ENCODE assay signal across 8 cellular contexts in genomic region chr2:54558188-54558975, GRCh38.
DNase-seq lines count a peak whose midpoint lies in the region; ATAC-seq, FAIRE-seq and TF ChIP-seq lines count a peak whose summit lies in the region.

No MANE protein-coding gene starts in this region.

- H3K27me3 ChIP-seq in GM12878 (replicated peaks in 1 of 2; ENCODE audit: control insufficient read depth in 2 of 2, insufficient read depth in 2 of 2, low read length in 1 of 2) = no peaks in the 10 kb centered on the region
- no peaks in the 10 kb centered on the region for H3K27me3 ChIP-seq in iPS-20b (ENCODE audit: insufficient read depth, low read length)
- no peaks in the 10 kb centered on the region for H3K27me3 ChIP-seq in spleen (replicated peaks in 1 of 7)

- peak overlapping the region; percentile 80 for H2AFZ ChIP-seq in GM12878 (ENCODE audit: control insufficient read depth, low read depth, low read length)

- no peak for TF ChIP-seq CTCF in HFF-Myc (IDR thresholded peaks at IDR 0.05; ENCODE audit: low read depth, low read length, missing control alignments)
- no peak for TF ChIP-seq CTCF in NB4 (IDR thresholded peaks at IDR 0.05; ENCODE audit: low read depth, low read length)
- TF ChIP-seq CTCF in GM12878 (IDR thresholded peaks at IDR 0.05 in 2 of 3, conservative IDR thresholded peaks at IDR 0.05 in 1 of 3; ENCODE audit: control insufficient read depth in 2 of 3, extremely low read depth in 1 of 3, insufficient read depth in 1 of 3, low read depth in 3 of 3, low read length in 3 of 3) = no peak
- no peak for TF ChIP-seq CTCF in spleen (IDR thresholded peaks at IDR 0.05 in 8 of 11, conservative IDR thresholded peaks at IDR 0.05 in 3 of 11)

- H3K4me1 ChIP-seq in GM12878 (ENCODE audit: control insufficient read depth, insufficient read depth, low read length) = peaks cover 18% of the 10 kb centered on the region
- peaks cover 14% of the 10 kb centered on the region; the same call in 1 of the 2 replicates for H3K4me1 ChIP-seq in iPS-20b (ENCODE audit: insufficient read depth, low read length)
- peaks cover 31 to 94% (median 66%) of the 10 kb centered on the region in 6 donors for H3K4me1 ChIP-seq in spleen

- peak; percentile 63 for ATAC-seq in GM12878

- H3K4me3 Mint-ChIP-seq in T-helper 2 cell treated with Interferon-gamma antibody and Interleukin-4, amounts not matched to agents 5 μg/mL and 100 μg/mL, for 36 hours = peak overlapping the region; percentile 94

- H3K4me1 Mint-ChIP-seq in T-helper 2 cell treated with Interferon-gamma antibody and Interleukin-4, amounts not matched to agents 5 μg/mL and 100 μg/mL, for 36 hours (ENCODE audit: low read depth) = peaks cover 44% of the 10 kb centered on the region

- H3K4me3 ChIP-seq in HFF-Myc (replicated peaks; ENCODE audit: low read depth, low read length) (peak overlapping the region; percentile 71), NB4 (ENCODE audit: low read depth, low read length) (peak overlapping the region; percentile 93), GM12878 (peak overlapping the region; percentile 99), iPS-20b (ENCODE audit: low read length) (peak overlapping the region; percentile 85), spleen (peak overlapping the region; percentile 61 to 78 (median 65))

- DNase-seq in HFF-Myc (ENCODE audit: extremely low read depth, low read depth) (no peak), NB4 (ENCODE audit: low read depth) (peak; percentile 89), GM12878 (ENCODE audit: low read depth, low spot score) (no peak), spleen (peak; percentile 93), pons (ENCODE audit: low spot score) (no peak)
- peak; percentile 71 for DNase-seq in T-helper 2 cell treated with Interferon-gamma antibody and Interleukin-4, amounts not matched to agents 5 μg/mL and 100 μg/mL, for 36 hours (ENCODE audit: low spot score)

- H3K36me3 Mint-ChIP-seq in T-helper 2 cell treated with Interferon-gamma antibody and Interleukin-4, amounts not matched to agents 5 μg/mL and 100 μg/mL, for 36 hours (ENCODE audit: low read depth) = peaks cover 31% of the 10 kb centered on the region

- H3K9me3 Mint-ChIP-seq in T-helper 2 cell treated with Interferon-gamma antibody and Interleukin-4, amounts not matched to agents 5 μg/mL and 100 μg/mL, for 36 hours = no peaks in the 10 kb centered on the region

- intact Hi-C loops in GM12878 (cut with micrococcal nuclease; ENCODE audit: unreplicated experiment) = no loop called here
- intact Hi-C loops in spleen (cut with DNase I; ENCODE audit: low total_unique reads) = no loop called here

- POLR2A ChIA-PET in GM12878 (lab: Charles Lee) = interaction anchor here (0.8 to 14.4 kb wide), 18 partner anchors 9 to 590 kb away, joined by 3 to 504 read pairs (median 5); no protein-coding TSS in a partner anchor

- CTCF ChIA-PET in GM12878 (lab: Yijun Ruan, JAX) = interaction anchor here (0.7 to 7.0 kb wide), 17 partner anchors 8 to 492 kb away, joined by 3 to 79 read pairs (median 5); partner anchors contain the start of gene RTN4

- under 1% methylated on average over 58 of the region's 58 CpGs for WGBS in GM12878 (ENCODE audit: insufficient coverage, insufficient replicate concordance, low lambda C conversion rate, missing lambda C conversion rate)
- 1 to 3% (median 1%) methylated on average over 31 to 58 of the region's 58 CpGs for WGBS in spleen, 5 donors

- peak overlapping the region; percentile 96 for H3K27ac ChIP-seq in GM12878 (ENCODE audit: control insufficient read depth, insufficient read depth)
- peak overlapping the region; percentile 76 for H3K27ac ChIP-seq in iPS-20b (ENCODE audit: low read length)
- H3K27ac ChIP-seq in spleen = peak overlapping the region; percentile 83 to 96 (median 93)

- peak overlapping the region; percentile 92 for H3K27ac Mint-ChIP-seq in T-helper 2 cell treated with Interferon-gamma antibody and Interleukin-4, amounts not matched to agents 5 μg/mL and 100 μg/mL, for 36 hours

- H3K79me2 ChIP-seq in GM12878 (ENCODE audit: control insufficient read depth, insufficient read depth, low read length) = peaks cover 57% of the 10 kb centered on the region

- BruUV-seq in GM12878 (replicated peaks; lab: Mats Ljungman, UMichigan) = TSS peak; percentile 81

- in situ Hi-C loops in GM12878 (cut with MboI) = no loop called here

- no peak for TF ChIP-seq RAD21 in GM12878 (IDR thresholded peaks at IDR 0.05; ENCODE audit: insufficient read depth, low read depth, low read length)

- H3K9ac ChIP-seq in GM12878 (ENCODE audit: control insufficient read depth, insufficient read depth, low read length) (peak overlapping the region; percentile 85), iPS-20b (ENCODE audit: low read depth, low read length) (peak overlapping the region; percentile 99)

- no peaks in the 10 kb centered on the region; a peak in 1 of 4 replicates for H3K36me3 ChIP-seq in GM12878 (ENCODE audit: control insufficient read depth in 2 of 2, insufficient read depth in 2 of 2, low read length in 1 of 2)
- H3K36me3 ChIP-seq in iPS-20b (ENCODE audit: insufficient read depth, low read depth, low read length) = no peaks in the 10 kb centered on the region
- H3K36me3 ChIP-seq in spleen = no peaks in the 10 kb centered on the region

- peak; percentile 30 for TF ChIP-seq POLR2A in GM10847 (IDR thresholded peaks at IDR 0.05; ENCODE audit: extremely low read depth, insufficient read length)
- peak; percentile 52 for TF ChIP-seq POLR2A in NB4 (IDR thresholded peaks at IDR 0.05; ENCODE audit: extremely low read depth, insufficient read length)
- peak; percentile 78 for TF ChIP-seq POLR2A in GM12878 (IDR thresholded peaks at IDR 0.05; ENCODE audit: low read depth, low read length)
- TF ChIP-seq POLR2A in spleen (IDR thresholded peaks at IDR 0.05) = peak in 1 of 3 donors; percentile 40

- H4K20me1 ChIP-seq in GM12878 (ENCODE audit: control insufficient read depth, insufficient read depth) = no peaks in the 10 kb centered on the region

- no peak for TF ChIP-seq EP300 in GM12878 (IDR thresholded peaks at IDR 0.05; ENCODE audit: borderline replicate concordance in 1 of 2, control insufficient read depth in 1 of 2, low read depth in 2 of 2, low read length in 2 of 2)

- RAD21 ChIA-PET in GM12878 (lab: Charles Lee; ENCODE audit: unreplicated experiment) = interaction anchor here (0.6 to 10.8 kb wide), 21 partner anchors 8 to 146 kb away, joined by 3 to 195 read pairs (median 5); no protein-coding TSS in a partner anchor

- peak overlapping the region; percentile 91 for H3K4me2 ChIP-seq in GM12878 (ENCODE audit: control insufficient read depth, insufficient read depth)

- H3K27me3 Mint-ChIP-seq in T-helper 2 cell treated with Interferon-gamma antibody and Interleukin-4, amounts not matched to agents 5 μg/mL and 100 μg/mL, for 36 hours (ENCODE audit: low read depth) = no peaks in the 10 kb centered on the region

- SMC1A ChIA-PET in GM12878 (lab: Charles Lee; ENCODE audit: uncharacterized antibody, unreplicated experiment) = interaction anchor here (0.7 to 21.8 kb wide), 19 partner anchors 8 to 108 kb away, joined by 3 to 569 read pairs (median 6); no protein-coding TSS in a partner anchor

- no peak for FAIRE-seq in GM12878 (lab: Jason Lieb, UNC)

- H3K9me3 ChIP-seq in GM12878 (replicated peaks; ENCODE audit: control insufficient read depth, insufficient read depth, low read length) (no peaks in the 10 kb centered on the region), iPS-20b (ENCODE audit: insufficient read depth, low read depth, low read length) (no peaks in the 10 kb centered on the region), spleen (no peaks in the 10 kb centered on the region)

TF ChIP-seq in GM12878, 131 proteins besides CTCF, POLR2A, EP300 and RAD21 (continues in another document):
- TF ChIP-seq YY1 (IDR thresholded peaks at IDR 0.05; ENCODE audit: low read depth, low read length) (peak; percentile 50; the same call in 1 of the 2 replicates), MLLT1 (IDR thresholded peaks at IDR 0.05) (peak; percentile 84), NKRF (conservative IDR thresholded peaks at IDR 0.05) (peak; percentile 84), ZNF274 (IDR thresholded peaks at IDR 0.05; ENCODE audit: insufficient read depth, insufficient read length) (no peak), ATF7 (IDR thresholded peaks at IDR 0.05; ENCODE audit: low read depth) (peak; percentile 59), WRNIP1 (IDR thresholded peaks at IDR 0.05; ENCODE audit: borderline replicate concordance, low read depth, low read length) (no peak), PAX5 (IDR thresholded peaks at IDR 0.05; ENCODE audit: borderline replicate concordance, low read depth, low read length) (peak; percentile 22; the same call in 1 of the 2 replicates), POU2F2 (IDR thresholded peaks at IDR 0.05; ENCODE audit: borderline replicate concordance, low read depth, low read length) (0 out of 3 replicates have a peak, but pooled peaks have one; percentile 34)

Comparison
In these comparisons a context has a peak if more than half of its experiments do, and no peak if none do; other contexts are left out.
1. DNase-seq: peak in NB4 (single experiment), T-helper 2 cell treated with Interferon-gamma antibody and Interleukin-4, amounts not matched to agents 5 μg/mL and 100 μg/mL, for 36 hours (single experiment) and spleen (single experiment); none in HFF-Myc (single experiment), GM12878 (single experiment) and pons (single experiment).
2. Peak in every context shown above with its lines, with median percentiles within 50 percentile points of each other: H3K4me3 ChIP-seq and H3K27ac ChIP-seq.